ENCODE assay signal across 1 cellular context in the genomic region with DNA sequence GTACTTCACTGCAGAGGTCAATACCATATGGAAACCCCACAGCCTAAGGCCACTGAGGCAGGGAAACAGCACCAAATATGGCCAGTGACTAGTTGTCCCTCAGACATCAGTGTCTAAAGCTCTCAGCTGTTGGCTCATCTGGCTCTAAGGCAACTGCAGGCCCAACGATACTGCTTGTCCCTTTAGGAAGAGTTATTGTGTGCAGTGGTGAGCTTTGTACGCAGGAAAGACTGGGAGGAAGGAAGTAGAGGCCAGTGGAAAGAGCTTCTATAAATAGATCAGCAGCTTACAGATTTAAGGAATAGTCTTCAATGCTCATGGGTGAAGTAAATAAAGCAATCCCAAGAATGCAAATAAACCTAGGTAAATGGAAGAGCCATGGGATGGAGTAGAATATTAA.
TF ChIP-seq lines count a peak whose summit lies in the region.

No MANE protein-coding gene starts in this region.

TF ChIP-seq in GM23338, 12 proteins besides CTCF, POLR2A, EP300 and RAD21 (continued from another document):
- TF ChIP-seq, protein P1, sequence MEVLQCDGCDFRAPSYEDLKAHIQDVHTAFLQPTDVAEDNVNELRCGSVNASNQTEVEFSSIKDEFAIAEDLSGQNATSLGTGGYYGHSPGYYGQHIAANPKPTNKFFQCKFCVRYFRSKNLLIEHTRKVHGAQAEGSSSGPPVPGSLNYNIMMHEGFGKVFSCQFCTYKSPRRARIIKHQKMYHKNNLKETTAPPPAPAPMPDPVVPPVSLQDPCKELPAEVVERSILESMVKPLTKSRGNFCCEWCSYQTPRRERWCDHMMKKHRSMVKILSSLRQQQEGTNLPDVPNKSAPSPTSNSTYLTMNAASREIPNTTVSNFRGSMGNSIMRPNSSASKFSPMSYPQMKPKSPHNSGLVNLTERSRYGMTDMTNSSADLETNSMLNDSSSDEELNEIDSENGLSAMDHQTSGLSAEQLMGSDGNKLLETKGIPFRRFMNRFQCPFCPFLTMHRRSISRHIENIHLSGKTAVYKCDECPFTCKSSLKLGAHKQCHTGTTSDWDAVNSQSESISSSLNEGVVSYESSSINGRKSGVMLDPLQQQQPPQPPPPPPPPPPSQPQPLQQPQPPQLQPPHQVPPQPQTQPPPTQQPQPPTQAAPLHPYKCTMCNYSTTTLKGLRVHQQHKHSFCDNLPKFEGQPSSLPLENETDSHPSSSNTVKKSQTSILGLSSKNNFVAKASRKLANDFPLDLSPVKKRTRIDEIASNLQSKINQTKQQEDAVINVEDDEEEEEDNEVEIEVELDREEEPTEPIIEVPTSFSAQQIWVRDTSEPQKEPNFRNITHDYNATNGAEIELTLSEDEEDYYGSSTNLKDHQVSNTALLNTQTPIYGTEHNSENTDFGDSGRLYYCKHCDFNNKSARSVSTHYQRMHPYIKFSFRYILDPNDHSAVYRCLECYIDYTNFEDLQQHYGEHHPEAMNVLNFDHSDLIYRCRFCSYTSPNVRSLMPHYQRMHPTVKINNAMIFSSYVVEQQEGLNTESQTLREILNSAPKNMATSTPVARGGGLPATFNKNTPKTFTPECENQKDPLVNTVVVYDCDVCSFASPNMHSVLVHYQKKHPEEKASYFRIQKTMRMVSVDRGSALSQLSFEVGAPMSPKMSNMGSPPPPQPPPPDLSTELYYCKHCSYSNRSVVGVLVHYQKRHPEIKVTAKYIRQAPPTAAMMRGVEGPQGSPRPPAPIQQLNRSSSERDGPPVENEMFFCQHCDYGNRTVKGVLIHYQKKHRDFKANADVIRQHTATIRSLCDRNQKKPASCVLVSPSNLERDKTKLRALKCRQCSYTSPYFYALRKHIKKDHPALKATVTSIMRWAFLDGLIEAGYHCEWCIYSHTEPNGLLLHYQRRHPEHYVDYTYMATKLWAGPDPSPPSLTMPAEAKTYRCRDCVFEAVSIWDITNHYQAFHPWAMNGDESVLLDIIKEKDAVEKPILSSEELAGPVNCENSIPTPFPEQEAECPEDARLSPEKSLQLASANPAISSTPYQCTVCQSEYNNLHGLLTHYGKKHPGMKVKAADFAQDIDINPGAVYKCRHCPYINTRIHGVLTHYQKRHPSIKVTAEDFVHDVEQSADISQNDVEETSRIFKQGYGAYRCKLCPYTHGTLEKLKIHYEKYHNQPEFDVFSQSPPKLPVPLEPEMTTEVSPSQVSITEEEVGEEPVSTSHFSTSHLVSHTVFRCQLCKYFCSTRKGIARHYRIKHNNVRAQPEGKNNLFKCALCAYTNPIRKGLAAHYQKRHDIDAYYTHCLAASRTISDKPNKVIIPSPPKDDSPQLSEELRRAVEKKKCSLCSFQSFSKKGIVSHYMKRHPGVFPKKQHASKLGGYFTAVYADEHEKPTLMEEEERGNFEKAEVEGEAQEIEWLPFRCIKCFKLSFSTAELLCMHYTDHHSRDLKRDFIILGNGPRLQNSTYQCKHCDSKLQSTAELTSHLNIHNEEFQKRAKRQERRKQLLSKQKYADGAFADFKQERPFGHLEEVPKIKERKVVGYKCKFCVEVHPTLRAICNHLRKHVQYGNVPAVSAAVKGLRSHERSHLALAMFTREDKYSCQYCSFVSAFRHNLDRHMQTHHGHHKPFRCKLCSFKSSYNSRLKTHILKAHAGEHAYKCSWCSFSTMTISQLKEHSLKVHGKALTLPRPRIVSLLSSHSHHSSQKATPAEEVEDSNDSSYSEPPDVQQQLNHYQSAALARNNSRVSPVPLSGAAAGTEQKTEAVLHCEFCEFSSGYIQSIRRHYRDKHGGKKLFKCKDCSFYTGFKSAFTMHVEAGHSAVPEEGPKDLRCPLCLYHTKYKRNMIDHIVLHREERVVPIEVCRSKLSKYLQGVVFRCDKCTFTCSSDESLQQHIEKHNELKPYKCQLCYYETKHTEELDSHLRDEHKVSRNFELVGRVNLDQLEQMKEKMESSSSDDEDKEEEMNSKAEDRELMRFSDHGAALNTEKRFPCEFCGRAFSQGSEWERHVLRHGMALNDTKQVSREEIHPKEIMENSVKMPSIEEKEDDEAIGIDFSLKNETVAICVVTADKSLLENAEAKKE (CRISPR knock-in tag; IDR thresholded peaks at IDR 0.05): no peak
- TF ChIP-seq POLR2AphosphoS5 (IDR thresholded peaks at IDR 0.05; ENCODE audit: low read depth) (no peak), STAT1 (IDR thresholded peaks at IDR 0.05; ENCODE audit: unreplicated experiment) (no peak), NANOG (IDR thresholded peaks at IDR 0.05; ENCODE audit: borderline replicate concordance) (no peak), ZNF331 (CRISPR knock-in tag; IDR thresholded peaks at IDR 0.05; ENCODE audit: low read depth) (no peak), ZNF114 (CRISPR knock-in tag; IDR thresholded peaks at IDR 0.05) (no peak), EZH2phosphoT487 (IDR thresholded peaks at IDR 0.05; ENCODE audit: unreplicated experiment) (no peak)
- TF ChIP-seq, protein P2, sequence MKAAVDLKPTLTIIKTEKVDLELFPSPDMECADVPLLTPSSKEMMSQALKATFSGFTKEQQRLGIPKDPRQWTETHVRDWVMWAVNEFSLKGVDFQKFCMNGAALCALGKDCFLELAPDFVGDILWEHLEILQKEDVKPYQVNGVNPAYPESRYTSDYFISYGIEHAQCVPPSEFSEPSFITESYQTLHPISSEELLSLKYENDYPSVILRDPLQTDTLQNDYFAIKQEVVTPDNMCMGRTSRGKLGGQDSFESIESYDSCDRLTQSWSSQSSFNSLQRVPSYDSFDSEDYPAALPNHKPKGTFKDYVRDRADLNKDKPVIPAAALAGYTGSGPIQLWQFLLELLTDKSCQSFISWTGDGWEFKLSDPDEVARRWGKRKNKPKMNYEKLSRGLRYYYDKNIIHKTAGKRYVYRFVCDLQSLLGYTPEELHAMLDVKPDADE (IDR thresholded peaks at IDR 0.05): no peak
- TF ChIP-seq, protein P3, sequence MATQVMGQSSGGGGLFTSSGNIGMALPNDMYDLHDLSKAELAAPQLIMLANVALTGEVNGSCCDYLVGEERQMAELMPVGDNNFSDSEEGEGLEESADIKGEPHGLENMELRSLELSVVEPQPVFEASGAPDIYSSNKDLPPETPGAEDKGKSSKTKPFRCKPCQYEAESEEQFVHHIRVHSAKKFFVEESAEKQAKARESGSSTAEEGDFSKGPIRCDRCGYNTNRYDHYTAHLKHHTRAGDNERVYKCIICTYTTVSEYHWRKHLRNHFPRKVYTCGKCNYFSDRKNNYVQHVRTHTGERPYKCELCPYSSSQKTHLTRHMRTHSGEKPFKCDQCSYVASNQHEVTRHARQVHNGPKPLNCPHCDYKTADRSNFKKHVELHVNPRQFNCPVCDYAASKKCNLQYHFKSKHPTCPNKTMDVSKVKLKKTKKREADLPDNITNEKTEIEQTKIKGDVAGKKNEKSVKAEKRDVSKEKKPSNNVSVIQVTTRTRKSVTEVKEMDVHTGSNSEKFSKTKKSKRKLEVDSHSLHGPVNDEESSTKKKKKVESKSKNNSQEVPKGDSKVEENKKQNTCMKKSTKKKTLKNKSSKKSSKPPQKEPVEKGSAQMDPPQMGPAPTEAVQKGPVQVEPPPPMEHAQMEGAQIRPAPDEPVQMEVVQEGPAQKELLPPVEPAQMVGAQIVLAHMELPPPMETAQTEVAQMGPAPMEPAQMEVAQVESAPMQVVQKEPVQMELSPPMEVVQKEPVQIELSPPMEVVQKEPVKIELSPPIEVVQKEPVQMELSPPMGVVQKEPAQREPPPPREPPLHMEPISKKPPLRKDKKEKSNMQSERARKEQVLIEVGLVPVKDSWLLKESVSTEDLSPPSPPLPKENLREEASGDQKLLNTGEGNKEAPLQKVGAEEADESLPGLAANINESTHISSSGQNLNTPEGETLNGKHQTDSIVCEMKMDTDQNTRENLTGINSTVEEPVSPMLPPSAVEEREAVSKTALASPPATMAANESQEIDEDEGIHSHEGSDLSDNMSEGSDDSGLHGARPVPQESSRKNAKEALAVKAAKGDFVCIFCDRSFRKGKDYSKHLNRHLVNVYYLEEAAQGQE (IDR thresholded peaks at IDR 0.05; ENCODE audit: unreplicated experiment): no peak
TF ChIP-seq in GM23338: peak in this region for 0.
